In genomic region chr12:14961466-14962155, GRCh38 we compare ENCODE assay signal across 2 cellular contexts.
TF ChIP-seq lines count a peak whose summit lies in the region.

ARHGDIB (minus strand) TSS chr12:14961601; CDS start chr12:14950712, 10,889 bp downstream.

TF ChIP-seq in liver, 16 proteins besides CTCF, POLR2A, EP300 and RAD21:
- TF ChIP-seq MAX (IDR thresholded peaks at IDR 0.05): peak; percentile 22
- TF ChIP-seq GABPA (IDR thresholded peaks at IDR 0.05 in 1 of 2, conservative IDR thresholded peaks at IDR 0.05 in 1 of 2): peak in 1 of 2 donors; percentile 18
- no peak for TF ChIP-seq SP1 (IDR thresholded peaks at IDR 0.05)

TF ChIP-seq in HepG2, 621 proteins besides CTCF, POLR2A, EP300 and RAD21:
- TF ChIP-seq GLI4 (CRISPR knock-in tag; IDR thresholded peaks at IDR 0.05; ENCODE audit: borderline replicate concordance) (no peak), ZNF703 (CRISPR knock-in tag; IDR thresholded peaks at IDR 0.05; ENCODE audit: borderline replicate concordance) (no peak), SSRP1 (CRISPR knock-in tag; IDR thresholded peaks at IDR 0.05) (no peak), RBM39 (IDR thresholded peaks at IDR 0.05; ENCODE audit: low read depth, low read length, poor library complexity, severe bottlenecking) (no peak), SIX1 (CRISPR knock-in tag; IDR thresholded peaks at IDR 0.05; ENCODE audit: borderline replicate concordance) (no peak), BCL3 (CRISPR knock-in tag; IDR thresholded peaks at IDR 0.05) (no peak), NKX3-1 (CRISPR knock-in tag; IDR thresholded peaks at IDR 0.05) (no peak)
